ENCODE assay signal across 16 cellular contexts in the genomic region with DNA sequence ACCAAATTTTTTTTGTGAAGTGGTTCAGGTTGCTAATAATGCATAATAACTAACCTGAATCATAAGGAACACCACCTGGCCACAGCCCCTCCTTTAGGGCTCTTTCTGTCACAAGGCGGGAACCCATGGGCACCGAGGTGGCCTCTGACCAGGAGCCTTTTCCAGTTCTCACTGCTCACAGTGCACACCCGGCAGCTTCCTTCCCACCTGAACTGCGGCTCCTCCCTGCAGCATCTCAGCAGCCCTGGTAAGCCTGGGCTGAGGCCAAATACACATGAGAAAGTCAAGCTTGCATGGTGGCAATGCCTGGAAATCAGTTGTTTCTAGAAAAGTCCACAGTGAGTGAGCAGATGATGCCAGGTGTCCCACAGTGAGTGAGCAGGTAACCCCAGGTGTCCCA.
DNase-seq lines count a peak whose midpoint lies in the region; ATAC-seq and TF ChIP-seq lines count a peak whose summit lies in the region.
"Had no signal": no experiment of that assay in that cellular context is flagged by ENCODE, and none has a peak within 500 bp of the region (broad histone marks: within the 10 kb centered on the region; RNA-seq: fewer than 3 reads in every experiment).

No MANE protein-coding gene starts in this region.

- H3K9me2 ChIP-seq in Karpas-422 (replicated peaks; ENCODE audit: insufficient read depth, low read length): no peaks in the 10 kb centered on the region

- no peaks in the 10 kb centered on the region for H3K4me1 Mint-ChIP-seq in chondrocyte (ENCODE audit: low read depth)
- no peaks in the 10 kb centered on the region for H3K4me1 Mint-ChIP-seq in endodermal cell
- peaks cover 0 to 1% of the 10 kb centered on the region in 2 donors for H3K4me1 Mint-ChIP-seq in effector memory CD8-positive, alpha-beta T cell (ENCODE audit: low read depth in 2 of 2)
- H3K4me1 Mint-ChIP-seq: CD4-positive, CD25-positive, alpha-beta regulatory T cell had no signal

- H3K9me3 ChIP-seq in endodermal cell (ENCODE audit: control insufficient read depth, low read length) (no peaks in the 10 kb centered on the region), Karpas-422 (ENCODE audit: low read length) (no peaks in the 10 kb centered on the region)
- H3K9me3 ChIP-seq: BE2C, HAP-1 had no signal

- no peak overlapping the region for H3K27ac ChIP-seq in endodermal cell (ENCODE audit: low read depth, low read length)
- H3K27ac ChIP-seq in Karpas-422 (ENCODE audit: low read length): no peak overlapping the region

- WGBS in endodermal cell (ENCODE audit: insufficient coverage in 1 of 2, insufficient read length in 1 of 2), 2 experiments: 85 to 92% methylated on average over 3 to 4 of the region's 4 CpGs

- no peaks in the 10 kb centered on the region for H3K36me3 Mint-ChIP-seq in chondrocyte (ENCODE audit: low read depth)
- H3K36me3 Mint-ChIP-seq in endodermal cell (ENCODE audit: low read depth): no peaks in the 10 kb centered on the region
- no peaks in the 10 kb centered on the region for H3K36me3 Mint-ChIP-seq in effector memory CD8-positive, alpha-beta T cell (ENCODE audit: insufficient read depth)
- H3K36me3 Mint-ChIP-seq: CD4-positive, CD25-positive, alpha-beta regulatory T cell; CD8-positive, alpha-beta memory T cell had no signal

- peaks cover 25% of the 10 kb centered on the region for H3K27me3 Mint-ChIP-seq in chondrocyte (ENCODE audit: low read depth)
- peaks cover 3% of the 10 kb centered on the region for H3K27me3 Mint-ChIP-seq in endodermal cell (ENCODE audit: insufficient read depth)
- H3K27me3 Mint-ChIP-seq in effector memory CD8-positive, alpha-beta T cell: peaks cover 22 to 41% of the 10 kb centered on the region in 2 donors

- H3K9ac ChIP-seq in endodermal cell (ENCODE audit: extremely low read depth, low read length, poor library complexity, severe bottlenecking) (no peak overlapping the region), Karpas-422 (ENCODE audit: low read length) (no peak overlapping the region)

- H3K4me3 ChIP-seq in endodermal cell (ENCODE audit: low read length) (no peak overlapping the region), Karpas-422 (ENCODE audit: low read length) (no peak overlapping the region)
- H3K4me3 ChIP-seq: HAP-1 had no signal

- no peak overlapping the region for H3K4me2 ChIP-seq in Karpas-422 (ENCODE audit: low read depth, low read length, poor library complexity, severe bottlenecking)

- intact Hi-C loops in sciatic nerve (cut with DNase I): no loop called here

- H3K9me3 Mint-ChIP-seq in chondrocyte (ENCODE audit: low read depth) (no peaks in the 10 kb centered on the region), endodermal cell (no peaks in the 10 kb centered on the region)
- H3K9me3 Mint-ChIP-seq in effector memory CD8-positive, alpha-beta T cell: no peaks in the 10 kb centered on the region
- H3K9me3 Mint-ChIP-seq: CD4-positive, CD25-positive, alpha-beta regulatory T cell; CD8-positive, alpha-beta memory T cell had no signal

- no peaks in the 10 kb centered on the region for H3K27me3 ChIP-seq in endodermal cell (ENCODE audit: control insufficient read depth, insufficient read depth, low read length, poor library complexity, severe bottlenecking)
- H3K27me3 ChIP-seq in Karpas-422 (ENCODE audit: low read length): no peaks in the 10 kb centered on the region
- H3K27me3 ChIP-seq: BE2C had no signal

- H3K36me3 ChIP-seq in endodermal cell (ENCODE audit: control insufficient read depth, insufficient read depth, low read length) (no peaks in the 10 kb centered on the region), Karpas-422 (ENCODE audit: insufficient read depth, low read length) (no peaks in the 10 kb centered on the region)
- H3K36me3 ChIP-seq: BE2C, HAP-1 had no signal

- no peaks in the 10 kb centered on the region for H4K20me1 ChIP-seq in Karpas-422 (ENCODE audit: insufficient read depth, low read depth, low read length)

- no peak overlapping the region for H2AFZ ChIP-seq in Karpas-422 (ENCODE audit: low read length)

- H3K4me1 ChIP-seq in endodermal cell (ENCODE audit: control insufficient read depth, insufficient read depth, low read length) (no peaks in the 10 kb centered on the region), Karpas-422 (ENCODE audit: low read length) (peaks cover 12% of the 10 kb centered on the region)
- H3K4me1 ChIP-seq: BE2C, HAP-1 had no signal

- TF ChIP-seq CTCF in chondrocyte (IDR thresholded peaks at IDR 0.05): no peak
- no peak for TF ChIP-seq CTCF in endodermal cell (conservative IDR thresholded peaks at IDR 0.05)

- H3K79me2 ChIP-seq in Karpas-422 (ENCODE audit: low read length): no peaks in the 10 kb centered on the region

- DNase-seq in chondrocyte (ENCODE audit: low spot score) (peak; percentile 62), endodermal cell (peak; percentile 36), sciatic nerve (ENCODE audit: low spot score) (peak; percentile 18), Karpas-422 (no peak)
- DNase-seq in effector memory CD8-positive, alpha-beta T cell: no peak
- DNase-seq: ACHN; BE2C; C1 segment of cervical spinal cord; CD4-positive, CD25-positive, alpha-beta regulatory T cell; CD8-positive, alpha-beta memory T cell; COR-L47; DMS 273 treated with DMSO at 0.1 percent for 48 hours; DMS53; GDM1 had no signal

- H3K27ac Mint-ChIP-seq in chondrocyte (ENCODE audit: unreplicated experiment): no peak overlapping the region
- H3K27ac Mint-ChIP-seq in endodermal cell: no peak overlapping the region
- H3K27ac Mint-ChIP-seq in effector memory CD8-positive, alpha-beta T cell: no peak overlapping the region
- H3K27ac Mint-ChIP-seq: CD4-positive, CD25-positive, alpha-beta regulatory T cell; CD8-positive, alpha-beta memory T cell had no signal

- no peak overlapping the region for H3K4me3 Mint-ChIP-seq in chondrocyte (ENCODE audit: unreplicated experiment)
- H3K4me3 Mint-ChIP-seq in endodermal cell: no peak overlapping the region
- no peak overlapping the region for H3K4me3 Mint-ChIP-seq in effector memory CD8-positive, alpha-beta T cell
- H3K4me3 Mint-ChIP-seq: CD4-positive, CD25-positive, alpha-beta regulatory T cell; CD8-positive, alpha-beta memory T cell had no signal

- ATAC-seq in sciatic nerve (no peak), HG03342 (IDR thresholded peaks at IDR 0.05; ENCODE audit: unreplicated experiment) (no peak)
- ATAC-seq in effector memory CD8-positive, alpha-beta T cell (replicated peaks): no peak

Comparison
In these comparisons a context has a peak if more than half of its experiments do, and no peak if none do; other contexts are left out.
1. DNase-seq: peak in chondrocyte (single experiment), endodermal cell (single experiment) and sciatic nerve (single experiment); none in effector memory CD8-positive, alpha-beta T cell (0 of 3) and Karpas-422 (single experiment).